Comparison of ENCODE assay signal across 9 cellular contexts in the genomic region with DNA sequence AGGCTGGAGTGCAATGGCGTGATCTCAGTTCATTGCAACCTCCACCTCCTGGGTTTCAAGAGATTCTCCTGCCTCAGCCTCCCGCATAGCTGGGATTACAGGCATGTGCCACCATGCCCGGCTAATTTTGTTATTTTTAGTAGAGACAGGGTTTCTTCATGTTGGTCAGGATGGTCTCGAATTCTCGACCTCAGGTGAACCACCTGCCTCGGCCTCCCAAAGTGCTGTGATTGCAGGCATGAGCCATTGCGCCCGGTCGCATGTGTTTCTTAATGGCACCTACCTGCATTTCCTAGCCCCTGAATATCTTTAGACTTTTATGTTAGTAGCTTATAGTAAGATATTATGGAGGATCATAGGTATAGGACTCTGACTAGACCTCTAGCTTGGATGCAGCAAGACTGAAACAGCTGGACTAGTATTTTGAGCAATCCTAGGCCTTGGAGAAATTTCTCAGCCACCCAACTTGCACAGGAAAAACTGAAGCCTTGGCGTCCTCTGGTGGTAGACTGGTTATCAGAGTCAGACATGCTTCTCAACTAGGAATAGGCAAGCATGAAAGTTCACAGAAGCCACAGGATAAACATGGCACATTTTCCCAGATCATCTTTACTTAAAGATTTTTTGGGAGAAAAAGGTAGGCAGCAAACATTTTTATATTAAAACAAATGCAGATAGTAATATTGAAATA. TPM values are rescaled to one million over a fixed set of nuclear protein-coding genes. Genes with fewer than 3 reads are reported as not detected.
DNase-seq lines count a peak whose midpoint lies in the region; ATAC-seq and TF ChIP-seq lines count a peak whose summit lies in the region.
"Had no signal": no experiment of that assay in that cellular context is flagged by ENCODE, and none has a peak within 500 bp of the region (broad histone marks: within the 10 kb centered on the region; RNA-seq: fewer than 3 reads in every experiment).

No MANE protein-coding gene starts in this region.

- peak; percentile 46 for TF ChIP-seq CTCF in lung (IDR thresholded peaks at IDR 0.05; ENCODE audit: control extremely low read depth, extremely low read depth)

- peaks cover 13 to 14% of the 10 kb centered on the region in 2 donors for H3K36me3 ChIP-seq in lung (ENCODE audit: control insufficient read depth in 2 of 2, insufficient read depth in 2 of 2, low read length in 2 of 2)
- peaks cover 17% of the 10 kb centered on the region for H3K36me3 ChIP-seq in CD8-positive, alpha-beta memory T cell (ENCODE audit: insufficient read depth, low read length)

- H3K27ac Mint-ChIP-seq in CD8-positive, alpha-beta memory T cell: peak overlapping the region in 3 of 8 donors; percentile 6 to 48 (median 27)

- POLR2A ChIA-PET in CD8-positive, alpha-beta memory T cell (lab: Charles Lee): no interaction called here

- no peaks in the 10 kb centered on the region for H3K9me3 ChIP-seq in lung (ENCODE audit: control insufficient read depth in 2 of 2, insufficient read depth in 1 of 2, low read length in 1 of 2)
- no peaks in the 10 kb centered on the region for H3K9me3 ChIP-seq in CD8-positive, alpha-beta memory T cell (ENCODE audit: low read length)

- CTCF ChIA-PET in CD8-positive, alpha-beta memory T cell (lab: Charles Lee): interaction anchor here (1.2 kb wide), 1 partner anchor 11 kb away, joined by 3 read pairs; no protein-coding TSS in a partner anchor

- H3K4me1 ChIP-seq in lung (ENCODE audit: control insufficient read depth in 2 of 2, insufficient read depth in 2 of 2, low read length in 2 of 2): no peaks in the 10 kb centered on the region
- no peaks in the 10 kb centered on the region for H3K4me1 ChIP-seq in CD8-positive, alpha-beta memory T cell (ENCODE audit: insufficient read depth, low read length)

- H3K4me3 ChIP-seq in lung: no peak overlapping the region
- no peak overlapping the region for H3K4me3 ChIP-seq in CD8-positive, alpha-beta memory T cell (ENCODE audit: low read length)

- H3K27ac ChIP-seq in lung (ENCODE audit: low read depth in 1 of 2, low read length in 1 of 2): no peak overlapping the region
- no peak overlapping the region for H3K27ac ChIP-seq in CD8-positive, alpha-beta memory T cell (ENCODE audit: low read depth, low read length)

- no peak overlapping the region for H3K4me3 Mint-ChIP-seq in CD8-positive, alpha-beta memory T cell
- H3K4me3 Mint-ChIP-seq: naive thymus-derived CD8-positive, alpha-beta T cell had no signal

- no peaks in the 10 kb centered on the region for H3K27me3 ChIP-seq in lung (ENCODE audit: control insufficient read depth, insufficient read depth)
- H3K27me3 ChIP-seq in CD8-positive, alpha-beta memory T cell (ENCODE audit: insufficient read depth, low read length, poor library complexity, severe bottlenecking): no peaks in the 10 kb centered on the region

- no peaks in the 10 kb centered on the region for H3K9me3 Mint-ChIP-seq in CD8-positive, alpha-beta memory T cell
- H3K9me3 Mint-ChIP-seq: naive thymus-derived CD8-positive, alpha-beta T cell had no signal

- H3K27me3 Mint-ChIP-seq in CD8-positive, alpha-beta memory T cell: no peaks in the 10 kb centered on the region
- H3K27me3 Mint-ChIP-seq: naive thymus-derived CD8-positive, alpha-beta T cell had no signal

- peaks cover 0 to 41% (median 8%) of the 10 kb centered on the region in 3 donors for H3K36me3 Mint-ChIP-seq in CD8-positive, alpha-beta memory T cell

- DNase-seq in COR-L47 (lab: John Stamatoyannopoulos, UW): peak; percentile 5
- DNase-seq in NOMO-1 treated with DMSO at 0.1 percent for 48 hours (lab: John Stamatoyannopoulos, UW; ENCODE audit: unreplicated experiment): peak; percentile 76
- peak; percentile 58 to 76 for DNase-seq in dermis microvascular lymphatic vessel endothelial cell (ENCODE audit: low read depth in 2 of 2)
- DNase-seq in lung (ENCODE audit: low spot score): peak; percentile 35
- no peak for DNase-seq in CD8-positive, alpha-beta memory T cell
- DNase-seq in NCI-H187 treated with DMSO at 0.1 percent for 48 hours (lab: John Stamatoyannopoulos, UW): no peak

- WGBS in lung, 2 donors: 85 to 89% methylated on average over 10 of the region's 10 CpGs

- ATAC-seq in GM21825 (IDR thresholded peaks at IDR 0.05; ENCODE audit: unreplicated experiment) (peak; percentile 54), lung (ENCODE audit: insufficient read depth, low FRiP score) (no peak), HG02678 (IDR thresholded peaks at IDR 0.05; ENCODE audit: unreplicated experiment) (no peak)
- ATAC-seq: naive thymus-derived CD8-positive, alpha-beta T cell had no signal

- H3K4me1 Mint-ChIP-seq in CD8-positive, alpha-beta memory T cell: peaks cover 0 to 3% (median 0%) of the 10 kb centered on the region in 3 donors

RNA-seq across cellular contexts. Expression of a gene that starts 22.7 kb away (rescaled TPM):
- total RNA-seq in dermis microvascular lymphatic vessel endothelial cell: 0.13 TPM in 1 of 2 replicates, not detected in the other
- 1 to 10 TPM in 1 of 2 donors, under 1 TPM in 1; 0.40 to 1.8 TPM for total RNA-seq in lung
- polyA plus RNA-seq in lung: 1 to 10 TPM; 1.1 to 1.2 TPM
- under 1 TPM in 1 of 2 experiments, not detected in 1; 0.18 TPM for total RNA-seq in CD8-positive, alpha-beta memory T cell
- not detected for polyA plus RNA-seq in CD8-positive, alpha-beta memory T cell

RNA-seq across cellular contexts. Expression of a gene that starts 25.5 kb away (rescaled TPM):
- total RNA-seq in dermis microvascular lymphatic vessel endothelial cell: 85.2 and 106 TPM in 2 replicates
- total RNA-seq in lung: 10 to 100 TPM; 33.0 to 76.2 TPM
- 10 to 100 TPM; 45.4 to 74.3 TPM for polyA plus RNA-seq in lung
- 100 to 1,000 TPM; 124 to 131 TPM for total RNA-seq in CD8-positive, alpha-beta memory T cell
- 63.7 TPM for polyA plus RNA-seq in CD8-positive, alpha-beta memory T cell

RNA-seq across cellular contexts. Expression of a gene that starts 30.4 kb away (rescaled TPM):
- total RNA-seq in dermis microvascular lymphatic vessel endothelial cell (not detected in 2 replicates), lung (under 1 TPM in 1 of 2 donors, not detected in 1; 0.34 TPM)
- under 1 TPM; 0.05 to 0.10 TPM for polyA plus RNA-seq in lung
- under 1 TPM in 1 of 2 experiments, not detected in 1; 0.20 TPM for total RNA-seq in CD8-positive, alpha-beta memory T cell
- not detected for polyA plus RNA-seq in CD8-positive, alpha-beta memory T cell
- polyA plus RNA-seq: naive thymus-derived CD8-positive, alpha-beta T cell had no signal

RNA-seq across cellular contexts. Expression of a gene that starts 38.0 kb away (rescaled TPM):
- total RNA-seq in dermis microvascular lymphatic vessel endothelial cell (75.0 and 85.7 TPM in 2 replicates), lung (10 to 100 TPM; 32.2 to 89.5 TPM)
- 100 to 1,000 TPM in 1 of 2 donors, 10 to 100 TPM in 1; 90.5 to 168 TPM for polyA plus RNA-seq in lung
- total RNA-seq in CD8-positive, alpha-beta memory T cell: 100 to 1,000 TPM; 147 to 157 TPM
- polyA plus RNA-seq in CD8-positive, alpha-beta memory T cell: 98.9 TPM

RNA-seq across cellular contexts. Expression of a gene that starts 38.1 kb away (rescaled TPM):
- total RNA-seq in dermis microvascular lymphatic vessel endothelial cell (29.3 and 38.2 TPM in 2 replicates), lung (10 to 100 TPM; 15.0 to 17.1 TPM)
- polyA plus RNA-seq in lung: 10 to 100 TPM in 1 of 2 donors, 1 to 10 TPM in 1; 5.8 to 16.9 TPM
- 10 to 100 TPM; 24.8 to 26.4 TPM for total RNA-seq in CD8-positive, alpha-beta memory T cell
- polyA plus RNA-seq in CD8-positive, alpha-beta memory T cell: 46.5 TPM

Comparison
In these comparisons a context has a peak if more than half of its experiments do, and no peak if none do; other contexts are left out.
1. DNase-seq: peak in COR-L47 (single experiment), NOMO-1 treated with DMSO at 0.1 percent for 48 hours (single experiment), dermis microvascular lymphatic vessel endothelial cell (2 of 2) and lung (single experiment); none in CD8-positive, alpha-beta memory T cell (0 of 5) and NCI-H187 treated with DMSO at 0.1 percent for 48 hours (single experiment).